ENCODE assay signal across 8 cellular contexts in the genomic region with DNA sequence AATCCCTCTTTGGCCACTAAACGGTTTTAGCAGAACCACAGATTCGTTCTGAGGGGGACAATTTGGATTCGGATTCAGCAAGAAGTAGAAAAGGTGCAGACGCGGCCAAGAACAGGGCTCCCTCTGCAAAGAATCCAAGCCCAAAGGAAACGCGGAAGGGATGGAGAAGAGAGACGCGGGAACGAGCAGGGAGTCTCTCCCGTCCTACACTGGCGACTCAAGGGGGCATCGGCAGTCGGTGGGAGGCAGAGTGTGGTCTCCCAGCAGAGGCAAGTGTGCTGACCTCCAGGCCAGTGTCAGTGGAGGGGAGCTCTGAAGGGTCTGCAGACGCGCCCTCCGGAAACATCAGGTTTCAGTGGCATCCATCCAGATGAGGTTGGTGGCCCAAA. TPM values are rescaled to one million over a fixed set of nuclear protein-coding genes. Genes with fewer than 3 reads are reported as not detected.
A peak's percentile ranks its signal among the peaks of the same experiment; 100 is the strongest.
DNase-seq lines count a peak whose midpoint lies in the region; ATAC-seq and TF ChIP-seq lines count a peak whose summit lies in the region.

No MANE protein-coding gene starts in this region.

- H3K4me2 ChIP-seq in mesendoderm (ENCODE audit: low read length): peak overlapping the region; percentile 36

- H2BK5ac ChIP-seq in mesendoderm (ENCODE audit: low read length): no peak overlapping the region

- no peaks in the 10 kb centered on the region for H3K79me1 ChIP-seq in mesendoderm (ENCODE audit: low read length)

- no peak overlapping the region for H4K5ac ChIP-seq in mesendoderm (ENCODE audit: low read length)

- intact Hi-C loops in Right ventricle myocardium superior (cut with DNase I) (no loop called here), body of pancreas (cut with DNase I) (no loop called here), upper lobe of right lung (cut with DNase I) (no loop called here)

- H3K4me1 ChIP-seq in right atrium auricular region (peaks cover 0 to 18% of the 10 kb centered on the region in 2 donors), body of pancreas (peaks cover 29% of the 10 kb centered on the region), mesendoderm (ENCODE audit: control insufficient read depth, low read depth, low read length) (no peaks in the 10 kb centered on the region), upper lobe of right lung (peaks cover 6% of the 10 kb centered on the region)

- H2BK15ac ChIP-seq in mesendoderm (replicated peaks; ENCODE audit: low read depth): no peak overlapping the region

- no peak for TF ChIP-seq POLR2A in body of pancreas (IDR thresholded peaks at IDR 0.05)

- 28 to 44% methylated on average over 14 to 17 of the region's 17 CpGs for WGBS in body of pancreas, 2 donors
- WGBS in mesendoderm (ENCODE audit: extremely low coverage, insufficient coverage, low lambda C conversion rate): no CpG with 5 or more reads among the region's 17 CpGs

- no peak for ATAC-seq in Right ventricle myocardium superior (ENCODE audit: poor library complexity)
- ATAC-seq in body of pancreas: no peak
- peak; percentile 4 for ATAC-seq in upper lobe of right lung
- ATAC-seq in omental fat pad (ENCODE audit: low FRiP score): no peak

- H2BK120ac ChIP-seq in mesendoderm (ENCODE audit: low read depth, low read length): no peak overlapping the region

- H4K8ac ChIP-seq in mesendoderm (ENCODE audit: low read depth, low read length): no peak overlapping the region

- H3K4ac ChIP-seq in mesendoderm (ENCODE audit: low read depth, low read length): no peak overlapping the region

- no peak overlapping the region for H2AK5ac ChIP-seq in mesendoderm (ENCODE audit: low read length)

- no peak for TF ChIP-seq CTCF in right atrium auricular region (IDR thresholded peaks at IDR 0.05)
- TF ChIP-seq CTCF in body of pancreas (IDR thresholded peaks at IDR 0.05): no peak
- no peak for TF ChIP-seq CTCF in upper lobe of right lung (IDR thresholded peaks at IDR 0.05)
- no peak for TF ChIP-seq CTCF in omental fat pad (IDR thresholded peaks at IDR 0.05)

- H3K9ac ChIP-seq in mesendoderm (ENCODE audit: low read length): peak overlapping the region; percentile 7

- peaks cover 0 to 8% of the 10 kb centered on the region in 2 donors for H3K27me3 ChIP-seq in right atrium auricular region
- no peaks in the 10 kb centered on the region for H3K27me3 ChIP-seq in body of pancreas
- peaks cover 34% of the 10 kb centered on the region for H3K27me3 ChIP-seq in mesendoderm (ENCODE audit: insufficient read depth, low read length, poor library complexity)
- H3K27me3 ChIP-seq in upper lobe of right lung: peaks cover 41% of the 10 kb centered on the region

- H3K56ac ChIP-seq in mesendoderm (ENCODE audit: low read length): peak overlapping the region; percentile 59

- no peaks in the 10 kb centered on the region for H3K79me2 ChIP-seq in mesendoderm (ENCODE audit: control insufficient read depth, insufficient read depth, low read length)

- no peaks in the 10 kb centered on the region for H3K9me3 ChIP-seq in right atrium auricular region
- no peaks in the 10 kb centered on the region for H3K9me3 ChIP-seq in body of pancreas
- no peaks in the 10 kb centered on the region for H3K9me3 ChIP-seq in upper lobe of right lung

- H3K36me3 ChIP-seq in right atrium auricular region (no peaks in the 10 kb centered on the region), body of pancreas (replicated peaks in 1 of 2; ENCODE audit: insufficient read depth in 1 of 2, low read depth in 2 of 2) (no peaks in the 10 kb centered on the region), mesendoderm (ENCODE audit: control insufficient read depth, insufficient read depth, low read length) (no peaks in the 10 kb centered on the region), upper lobe of right lung (no peaks in the 10 kb centered on the region)

- no peak overlapping the region for H3K23ac ChIP-seq in mesendoderm (ENCODE audit: low read length)

- H3K27ac ChIP-seq in right atrium auricular region (peak overlapping the region in 1 of 2 donors; percentile 36), body of pancreas (peak overlapping the region; percentile 41 to 62 (median 51)), mesendoderm (ENCODE audit: low read depth, low read length) (no peak overlapping the region), upper lobe of right lung (no peak overlapping the region)

- H3K4me3 ChIP-seq in right atrium auricular region (peak overlapping the region; percentile 47 to 60), body of pancreas (peak overlapping the region; percentile 38 to 40), mesendoderm (ENCODE audit: low read length) (peak overlapping the region; percentile 1), upper lobe of right lung (peak overlapping the region; percentile 56)

- no peak for DNase-seq in right atrium auricular region (ENCODE audit: low spot score)
- DNase-seq in Right ventricle myocardium superior: no peak
- DNase-seq in body of pancreas: no peak
- DNase-seq in mesendoderm: no peak
- DNase-seq in upper lobe of right lung: no peak
- DNase-seq in GOT3 (lab: John Stamatoyannopoulos, UW): no peak
- no peak for DNase-seq in omental fat pad (ENCODE audit: low spot score)
- DNase-seq in NK-92 (lab: John Stamatoyannopoulos, UW; ENCODE audit: unreplicated experiment): no peak

- H3K18ac ChIP-seq in mesendoderm (ENCODE audit: low read length): no peak overlapping the region

RNA-seq across cellular contexts. Expression of a gene that starts 1.1 kb away (rescaled TPM):
- total RNA-seq in right atrium auricular region (1 to 10 TPM; 3.1 to 8.9 TPM), Right ventricle myocardium superior (0.38 TPM), body of pancreas (10 to 100 TPM; 16.2 to 27.5 TPM), upper lobe of right lung (34.6 TPM), omental fat pad (1 to 10 TPM in 2 of 4 donors, under 1 TPM in 2; 0.28 to 6.4 (median 1.2) TPM)
- 0.25 TPM for polyA plus RNA-seq in mesendoderm (2013, experiment 1 of 2)
- polyA plus RNA-seq in mesendoderm (2013, experiment 2 of 2): 0.15 TPM

Comparison
In these comparisons a context has a peak if more than half of its experiments do, and no peak if none do; other contexts are left out.
1. H3K27ac ChIP-seq: peak in body of pancreas (4 of 4); none in mesendoderm (single experiment) and upper lobe of right lung (single experiment).
2. H3K4me3 ChIP-seq: peak in every context shown above with its lines; median percentile 56 in upper lobe of right lung; 54 in right atrium auricular region; 39 in body of pancreas; 1 in mesendoderm.